ENCODE assay signal across 8 cellular contexts in the genomic region with DNA sequence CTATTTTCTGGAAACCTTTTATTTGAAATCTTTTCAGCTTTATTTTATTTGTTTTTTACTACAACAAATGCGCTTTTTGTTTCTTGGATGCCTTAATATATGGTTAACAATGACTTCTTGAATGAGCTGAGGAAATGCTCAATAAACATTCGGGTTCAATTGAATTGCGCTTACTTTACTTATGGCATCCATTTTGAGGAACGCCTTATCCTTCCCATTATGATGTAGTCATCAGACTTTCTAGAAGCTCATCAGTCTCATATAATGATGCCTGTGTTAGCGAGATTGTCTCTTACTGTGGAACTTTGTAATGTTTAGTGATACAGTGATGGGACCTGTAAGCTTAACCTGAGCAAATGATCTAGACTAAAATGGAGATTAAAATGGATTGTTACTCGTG. TPM values are rescaled to one million over a fixed set of nuclear protein-coding genes. Genes with fewer than 3 reads are reported as not detected.
DNase-seq lines count a peak whose midpoint lies in the region; ATAC-seq and TF ChIP-seq lines count a peak whose summit lies in the region.

No MANE protein-coding gene starts in this region.

- H3K9ac ChIP-seq in mesenchymal stem cell (ENCODE audit: low read length), result peak overlapping the region; percentile 96

- H2BK12ac ChIP-seq in mesenchymal stem cell (ENCODE audit: low read length in 2 of 2), result no peak overlapping the region

- in situ Hi-C loops in astrocyte of the cerebellum (cut with HindIII; ENCODE audit: low sequenced_read_pairs), result loop anchor here (5.0 kb wide), 1 partner anchor 57 kb away; no protein-coding TSS in a partner anchor

- H3K14ac ChIP-seq in mesenchymal stem cell (ENCODE audit: low read length in 2 of 2), result no peak overlapping the region

- no peak overlapping the region for H2AK5ac ChIP-seq in mesenchymal stem cell (ENCODE audit: low read length, severe bottlenecking)

- TF ChIP-seq CTCF in HEK293 (tag by site-specific recombination; IDR thresholded peaks at IDR 0.05), result no peak
- no peak for TF ChIP-seq CTCF in astrocyte of the cerebellum (IDR thresholded peaks at IDR 0.05; ENCODE audit: low read depth, low read length, missing control alignments)

- no peak overlapping the region for H4K8ac ChIP-seq in mesenchymal stem cell (ENCODE audit: low read length)

- H3K4me3 ChIP-seq in HEK293 (ENCODE audit: low read depth, low read length), result peak overlapping the region; percentile 98
- H3K4me3 ChIP-seq in astrocyte of the cerebellum (ENCODE audit: low read depth, low read length), result peak overlapping the region; percentile 85
- peak overlapping the region in 1 of 2 experiments; percentile 88 for H3K4me3 ChIP-seq in mesenchymal stem cell (ENCODE audit: insufficient read depth in 1 of 2, low read depth in 1 of 2, low read length in 2 of 2)

- H3K23ac ChIP-seq in mesenchymal stem cell (ENCODE audit: low read length in 2 of 2), result no peak overlapping the region

- H3K27ac ChIP-seq in HEK293 (ENCODE audit: extremely low read depth, low read depth, low read length) (no peak overlapping the region), mesenchymal stem cell (ENCODE audit: low read length, poor library complexity, severe bottlenecking) (no peak overlapping the region)

- no peak overlapping the region for H2BK5ac ChIP-seq in mesenchymal stem cell (ENCODE audit: low read depth, low read length, poor library complexity, severe bottlenecking)

- H2AFZ ChIP-seq in mesenchymal stem cell (ENCODE audit: low read depth, low read length), result no peak overlapping the region

- ATAC-seq in HG02884 (IDR thresholded peaks at IDR 0.05; ENCODE audit: unreplicated experiment) (no peak), GM19452 (IDR thresholded peaks at IDR 0.05; ENCODE audit: unreplicated experiment) (no peak)

- H3K36me3 ChIP-seq in HEK293 (ENCODE audit: control insufficient read depth in 2 of 2, insufficient read depth in 1 of 2, low read length in 2 of 2) (peaks cover 0 to 10% of the 10 kb centered on the region in 2 experiments; a peak in 2 of 3 replicates), mesenchymal stem cell (ENCODE audit: control insufficient read depth in 1 of 2, insufficient read depth in 2 of 2, low read depth in 1 of 2, low read length in 2 of 2) (peaks cover 2 to 14% of the 10 kb centered on the region in 2 experiments)

- no peak overlapping the region for H2BK15ac ChIP-seq in mesenchymal stem cell (ENCODE audit: low read depth, poor library complexity, severe bottlenecking)

- WGBS in mesenchymal stem cell, result 82% methylated on average over 5 of the region's 6 CpGs

- H3K27me3 ChIP-seq in mesenchymal stem cell (ENCODE audit: control insufficient read depth in 1 of 2, insufficient read depth in 1 of 2, low read length in 2 of 2), result no peaks in the 10 kb centered on the region

- H3K4ac ChIP-seq in mesenchymal stem cell (ENCODE audit: low read depth in 1 of 2, low read length in 2 of 2), result no peak overlapping the region

- peaks cover 11% of the 10 kb centered on the region for H3K79me1 ChIP-seq in mesenchymal stem cell (replicated peaks; ENCODE audit: low read length, poor library complexity, severe bottlenecking)

- H3K4me2 ChIP-seq in mesenchymal stem cell (ENCODE audit: low read length, poor library complexity, severe bottlenecking), result no peak overlapping the region

- peaks cover 2% of the 10 kb centered on the region; the same call in 1 of the 2 replicates for H3K4me1 ChIP-seq in HEK293 (ENCODE audit: control insufficient read depth, insufficient read depth, low read length)
- peaks cover 6% of the 10 kb centered on the region for H3K4me1 ChIP-seq in mesenchymal stem cell (ENCODE audit: control insufficient read depth, insufficient read depth, low read depth, low read length)

- H3K9me3 ChIP-seq in HEK293 (ENCODE audit: control insufficient read depth, insufficient read depth, low read depth, low read length), result no peaks in the 10 kb centered on the region
- no peaks in the 10 kb centered on the region for H3K9me3 ChIP-seq in mesenchymal stem cell (ENCODE audit: control insufficient read depth, low read length)

- H2BK120ac ChIP-seq in mesenchymal stem cell (ENCODE audit: low read depth, low read length), result no peak overlapping the region

- DNase-seq in A172 (ENCODE audit: low spot score) (peak; percentile 10), astrocyte of the cerebellum (ENCODE audit: low read depth) (no peak), mesenchymal stem cell (peak; percentile 4), GM19240 (ENCODE audit: insufficient read length, low spot score) (no peak), NCI-H345 treated with DMSO at 0.1 percent for 48 hours (lab: John Stamatoyannopoulos, UW; ENCODE audit: unreplicated experiment) (no peak)

- POLR2A ChIA-PET in HEK293 (lab: Yijun Ruan, JAX), result interaction anchor here (0.5 to 1.8 kb wide), 2 partner anchors 48 to 63 kb away, joined by 3 read pairs; partner anchors contain the start of genes CENPK and PPWD1

- CTCF ChIA-PET in HEK293 (lab: Yijun Ruan, JAX), result interaction anchor here (0.5 to 0.7 kb wide), 2 partner anchors 18 to 56 kb away, joined by 3 to 4 read pairs; no protein-coding TSS in a partner anchor

- no peak overlapping the region for H4K91ac ChIP-seq in mesenchymal stem cell (ENCODE audit: low read length)

- no peak overlapping the region for H3K18ac ChIP-seq in mesenchymal stem cell (ENCODE audit: low read depth in 1 of 2, low read length in 2 of 2)

TF ChIP-seq in HEK293, 187 proteins besides CTCF, POLR2A, EP300 and RAD21:
- TF ChIP-seq ZNF214 (tag by site-specific recombination; IDR thresholded peaks at IDR 0.05; ENCODE audit: borderline replicate concordance) (no peak), ZNF629 (tag by site-specific recombination; IDR thresholded peaks at IDR 0.05) (no peak), ZNF792 (tag by site-specific recombination; IDR thresholded peaks at IDR 0.05) (no peak), ZNF596 (tag by site-specific recombination; IDR thresholded peaks at IDR 0.05) (no peak), KLF7 (tag by site-specific recombination; IDR thresholded peaks at IDR 0.05; ENCODE audit: borderline replicate concordance) (no peak), ZSCAN16 (tag by site-specific recombination; IDR thresholded peaks at IDR 0.05) (no peak), ZNF791 (tag by site-specific recombination; IDR thresholded peaks at IDR 0.05) (no peak), ZNF174 (tag by site-specific recombination; IDR thresholded peaks at IDR 0.05) (no peak)

RNA-seq across cellular contexts. Expression of gene SHLD3, which starts 0.9 kb away (rescaled TPM):
- 9.0 and 11.4 TPM in 2 replicates for total RNA-seq in A172 (2014; rRNA removed; shearing (Covaris generic))
- 2.2 TPM for polyA plus RNA-seq in mesenchymal stem cell (2013, experiment 1 of 2)
- polyA plus RNA-seq in mesenchymal stem cell (2013, experiment 2 of 2), result 2.2 TPM

RNA-seq across cellular contexts. Expression of gene TRAPPC13, which starts 0.9 kb away (rescaled TPM):
- 45.8 and 52.1 TPM in 2 replicates for total RNA-seq in A172 (2014; rRNA removed; shearing (Covaris generic))
- polyA plus RNA-seq in mesenchymal stem cell (2013, experiment 1 of 2), result 11.8 TPM
- 13.7 TPM for polyA plus RNA-seq in mesenchymal stem cell (2013, experiment 2 of 2)

RNA-seq across cellular contexts. Expression of gene TRIM23, which starts 1.6 kb away (rescaled TPM):
- total RNA-seq in A172 (2014; rRNA removed; shearing (Covaris generic)), result 22.1 and 23.2 TPM in 2 replicates
- 5.7 TPM for polyA plus RNA-seq in mesenchymal stem cell (2013, experiment 1 of 2)
- 6.1 TPM for polyA plus RNA-seq in mesenchymal stem cell (2013, experiment 2 of 2)

Comparison
In these comparisons a context has a peak if more than half of its experiments do, and no peak if none do; other contexts are left out.
1. DNase-seq: peak in A172 (single experiment) and mesenchymal stem cell (single experiment); none in astrocyte of the cerebellum (single experiment), GM19240 (single experiment) and NCI-H345 treated with DMSO at 0.1 percent for 48 hours (single experiment).